ENCODE assay signal across 8 cellular contexts in the genomic region with DNA sequence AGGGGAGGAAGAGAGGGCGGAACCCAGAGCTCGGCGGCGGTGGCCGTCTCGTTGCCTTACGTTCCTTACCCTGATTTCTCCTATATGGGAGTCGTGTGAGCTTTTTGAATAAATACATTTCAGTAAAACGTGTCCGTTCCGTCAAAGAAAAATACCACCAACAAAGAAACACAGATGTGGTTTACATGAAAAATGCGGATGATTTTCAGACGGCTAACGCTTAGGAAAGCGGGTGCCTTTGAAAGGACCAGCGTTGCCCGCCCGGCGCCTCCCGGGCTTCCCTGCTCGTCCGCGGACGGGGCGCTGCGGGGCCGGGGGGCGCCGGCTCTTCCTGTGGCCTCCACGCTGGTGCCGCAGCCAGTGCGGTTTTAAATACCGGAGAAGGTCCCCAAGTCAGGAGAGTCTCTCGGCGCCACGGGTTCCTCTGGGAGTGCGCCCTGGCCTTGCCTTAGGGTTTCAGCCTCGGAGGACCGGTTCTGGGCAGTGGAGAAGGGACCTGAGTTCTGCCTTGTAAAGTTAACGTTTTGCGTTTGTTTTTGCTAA. TPM values are rescaled to one million over a fixed set of nuclear protein-coding genes. Genes with fewer than 3 reads are reported as not detected.
A peak's percentile ranks its signal among the peaks of the same experiment; 100 is the strongest.
DNase-seq lines count a peak whose midpoint lies in the region; ATAC-seq and TF ChIP-seq lines count a peak whose summit lies in the region.

No MANE protein-coding gene starts in this region.

- no peaks in the 10 kb centered on the region for H3K27me3 Mint-ChIP-seq in activated naive CD8-positive, alpha-beta T cell treated with anti-CD3 and anti-CD28 coated beads, Interleukin-2, amount 10 ng/mL, durations not matched to agents 7 days and 5 days

- H3K27ac Mint-ChIP-seq in activated naive CD8-positive, alpha-beta T cell treated with anti-CD3 and anti-CD28 coated beads, Interleukin-2, amount 10 ng/mL, durations not matched to agents 7 days and 5 days = peak overlapping the region; percentile 97

- ATAC-seq in GM18870 (IDR thresholded peaks at IDR 0.05; ENCODE audit: unreplicated experiment) (peak; percentile 23), HG03432 (IDR thresholded peaks at IDR 0.05; ENCODE audit: unreplicated experiment) (peak; percentile 20), RWPE2 (ENCODE audit: low read depth) (peak; percentile 32), psoas muscle (peak; percentile 7 to 35 (median 13))
- ATAC-seq in activated naive CD8-positive, alpha-beta T cell treated with anti-CD3 and anti-CD28 coated beads, Interleukin-2, amount 10 ng/mL, durations not matched to agents 7 days and 5 days (ENCODE audit: low read depth) = peak; percentile 71

- H3K36me3 Mint-ChIP-seq in activated naive CD8-positive, alpha-beta T cell treated with anti-CD3 and anti-CD28 coated beads, Interleukin-2, amount 10 ng/mL, durations not matched to agents 7 days and 5 days = peaks cover 30% of the 10 kb centered on the region

- H3K9me3 ChIP-seq in RWPE2 (ENCODE audit: severe bottlenecking) (no peaks in the 10 kb centered on the region), left ventricle myocardium inferior (replicated peaks) (no peaks in the 10 kb centered on the region), psoas muscle (no peaks in the 10 kb centered on the region)

- H3K4me3 ChIP-seq in AG09309 (ENCODE audit: control insufficient read depth, low read depth, low read length) (peak overlapping the region; percentile 54), RWPE2 (ENCODE audit: severe bottlenecking) (peak overlapping the region; percentile 95), left ventricle myocardium inferior (peak overlapping the region; percentile 78), psoas muscle (peak overlapping the region; percentile 81)

- TF ChIP-seq CTCF in AG09309 (IDR thresholded peaks at IDR 0.05; ENCODE audit: control insufficient read depth, insufficient read depth, low read depth, low read length, missing control alignments) (no peak), RWPE2 (IDR thresholded peaks at IDR 0.05; ENCODE audit: poor library complexity, severe bottlenecking) (no peak), left ventricle myocardium inferior (IDR thresholded peaks at IDR 0.05; ENCODE audit: borderline replicate concordance) (no peak), psoas muscle (IDR thresholded peaks at IDR 0.05) (no peak)

- no peak for DNase-seq in AG09309 (ENCODE audit: low read depth)
- no peak for DNase-seq in RWPE2 (ENCODE audit: low spot score)
- DNase-seq in activated naive CD8-positive, alpha-beta T cell treated with anti-CD3 and anti-CD28 coated beads, Interleukin-2, amount 10 ng/mL, durations not matched to agents 7 days and 5 days = peak; percentile 63
- DNase-seq in left ventricle myocardium inferior = peak; percentile 21
- peak; percentile 29 to 66 for DNase-seq in psoas muscle
- no peak for DNase-seq in mucosa of gallbladder (ENCODE audit: low spot score)

- H3K4me1 Mint-ChIP-seq in activated naive CD8-positive, alpha-beta T cell treated with anti-CD3 and anti-CD28 coated beads, Interleukin-2, amount 10 ng/mL, durations not matched to agents 7 days and 5 days = peaks cover 29% of the 10 kb centered on the region

- H3K27ac ChIP-seq in RWPE2 (ENCODE audit: poor library complexity, severe bottlenecking) (peak overlapping the region; percentile 84), left ventricle myocardium inferior (replicated peaks) (peak overlapping the region; percentile 99), psoas muscle (peak overlapping the region; percentile 97)

- H3K27me3 ChIP-seq in RWPE2 (ENCODE audit: insufficient read depth, poor library complexity, severe bottlenecking) (no peaks in the 10 kb centered on the region), left ventricle myocardium inferior (ENCODE audit: low read depth) (no peaks in the 10 kb centered on the region), psoas muscle (ENCODE audit: insufficient read depth in 3 of 3, low read length in 2 of 3) (no peaks in the 10 kb centered on the region)

- 0 to 1% (median 1%) methylated on average over 41 of the region's 41 CpGs for WGBS in psoas muscle, 3 donors

- intact Hi-C loops in left ventricle myocardium inferior (cut with micrococcal nuclease) (no loop called here), psoas muscle (cut with DNase I) (no loop called here)

- peak overlapping the region; percentile 89 for H3K4me3 Mint-ChIP-seq in activated naive CD8-positive, alpha-beta T cell treated with anti-CD3 and anti-CD28 coated beads, Interleukin-2, amount 10 ng/mL, durations not matched to agents 7 days and 5 days

- H3K4me1 ChIP-seq in RWPE2 (ENCODE audit: insufficient read depth, poor library complexity, severe bottlenecking) = peaks cover 18% of the 10 kb centered on the region
- H3K4me1 ChIP-seq in left ventricle myocardium inferior = peaks cover 37% of the 10 kb centered on the region
- H3K4me1 ChIP-seq in psoas muscle = peaks cover 14% of the 10 kb centered on the region

- POLR2A ChIA-PET in activated naive CD8-positive, alpha-beta T cell treated with anti-CD3 and anti-CD28 coated beads, Interleukin-2, amount 10 ng/mL, durations not matched to agents 7 days and 5 days (lab: Charles Lee) = interaction anchor here (0.9 to 2.1 kb wide), 4 partner anchors 12 to 46 kb away, joined by 4 to 9 read pairs (median 6); a partner anchor contains a TSS

- H3K36me3 ChIP-seq in RWPE2 (ENCODE audit: low read depth) (peaks cover 46% of the 10 kb centered on the region), left ventricle myocardium inferior (peaks cover 29% of the 10 kb centered on the region), psoas muscle (ENCODE audit: insufficient read depth in 1 of 2, low read depth in 1 of 2) (peaks cover 4 to 47% of the 10 kb centered on the region in 2 donors)

- H3K9me3 Mint-ChIP-seq in activated naive CD8-positive, alpha-beta T cell treated with anti-CD3 and anti-CD28 coated beads, Interleukin-2, amount 10 ng/mL, durations not matched to agents 7 days and 5 days = no peaks in the 10 kb centered on the region

RNA-seq across cellular contexts. Expression of a gene that starts 0.8 kb away (rescaled TPM):
- total RNA-seq in activated naive CD8-positive, alpha-beta T cell treated with anti-CD3 and anti-CD28 coated beads, Interleukin-2, amount 10 ng/mL, durations not matched to agents 7 days and 5 days = 10 to 100 TPM; 63.8 to 68.7 TPM
- 21.8 TPM for total RNA-seq in left ventricle myocardium inferior
- total RNA-seq in psoas muscle = 10 to 100 TPM; 15.1 to 20.0 (median 18.0) TPM
- 10 to 100 TPM; 26.1 to 33.6 (median 29.4) TPM for polyA plus RNA-seq in psoas muscle
- 34.2 TPM for total RNA-seq in mucosa of gallbladder

RNA-seq across cellular contexts. Expression of a gene that starts 32.1 kb away (rescaled TPM):
- 10 to 100 TPM; 30.5 to 30.8 TPM for total RNA-seq in activated naive CD8-positive, alpha-beta T cell treated with anti-CD3 and anti-CD28 coated beads, Interleukin-2, amount 10 ng/mL, durations not matched to agents 7 days and 5 days
- total RNA-seq in left ventricle myocardium inferior (9.0 TPM), psoas muscle (10 to 100 TPM; 11.6 to 14.8 (median 13.0) TPM), mucosa of gallbladder (17.7 TPM)
- polyA plus RNA-seq in psoas muscle = 10 to 100 TPM in 1 of 3 donors, 1 to 10 TPM in 2; 4.7 to 11.7 (median 9.6) TPM

RNA-seq across cellular contexts. Expression of a gene that starts 47.5 kb away (rescaled TPM):
- total RNA-seq in activated naive CD8-positive, alpha-beta T cell treated with anti-CD3 and anti-CD28 coated beads, Interleukin-2, amount 10 ng/mL, durations not matched to agents 7 days and 5 days = 10 to 100 TPM; 91.1 to 99.7 TPM
- total RNA-seq in left ventricle myocardium inferior (34.5 TPM), psoas muscle (10 to 100 TPM; 29.6 to 42.0 (median 37.6) TPM), mucosa of gallbladder (54.2 TPM)
- polyA plus RNA-seq in psoas muscle = 10 to 100 TPM; 41.5 to 59.6 (median 51.8) TPM

Comparison
In these comparisons a context has a peak if more than half of its experiments do, and no peak if none do; other contexts are left out.
1. DNase-seq: peak in activated naive CD8-positive, alpha-beta T cell treated with anti-CD3 and anti-CD28 coated beads, Interleukin-2, amount 10 ng/mL, durations not matched to agents 7 days and 5 days (single experiment), left ventricle myocardium inferior (single experiment) and psoas muscle (2 of 2); none in AG09309 (single experiment), RWPE2 (single experiment) and mucosa of gallbladder (single experiment).
2. ATAC-seq: peak in every context shown above with its lines; median percentile 71 in activated naive CD8-positive, alpha-beta T cell treated with anti-CD3 and anti-CD28 coated beads, Interleukin-2, amount 10 ng/mL, durations not matched to agents 7 days and 5 days; 32 in RWPE2; 23 in GM18870; 20 in HG03432; 13 in psoas muscle.
3. Peak in every context shown above with its lines, with median percentiles within 50 percentile points of each other: H3K4me3 ChIP-seq and H3K27ac ChIP-seq.